8 cellular contexts compared by ENCODE assay signal in genomic region chr1:205812878-205813754, GRCh38. TPM values are rescaled to one million over a fixed set of nuclear protein-coding genes. Genes with fewer than 3 reads are reported as not detected.
DNase-seq lines count a peak whose midpoint lies in the region; ATAC-seq and TF ChIP-seq lines count a peak whose summit lies in the region.

TSS of gene SLC41A1 (minus strand) at chr1:205813198. CDS start at chr1:205810441, 2,757 bp downstream.

- H3K4me1 Mint-ChIP-seq in stimulated activated naive CD8-positive, alpha-beta T cell treated with anti-CD3 and anti-CD28 coated beads, Interleukin-15, amount 100 ng/mL, for 72 hours = peaks cover 61% of the 10 kb centered on the region

- no peaks in the 10 kb centered on the region for H4K20me1 ChIP-seq in neural cell (ENCODE audit: insufficient read depth)

- ATAC-seq in stimulated activated naive CD8-positive, alpha-beta T cell treated with anti-CD3 and anti-CD28 coated beads, Interleukin-15, amount 100 ng/mL, for 72 hours = peak; percentile 94

- H3K4me1 ChIP-seq in HEK293 (ENCODE audit: control insufficient read depth, insufficient read depth, low read length) (peaks cover 12% of the 10 kb centered on the region), SJSA1 (replicated peaks) (peaks cover 26% of the 10 kb centered on the region)

- TF ChIP-seq RAD21 in neural cell (conservative IDR thresholded peaks at IDR 0.05) = peak; percentile 30

- peak; percentile 92 for DNase-seq in EL
- DNase-seq in NAMALWA (ENCODE audit: low spot score) = peak; percentile 93
- DNase-seq in SJSA1 (ENCODE audit: low read depth in 1 of 2, low spot score in 2 of 2) = peak; percentile 90 to 99
- DNase-seq in activated gamma-delta T cell treated with Interleukin-2 at 50 U/mL for 16 hours = peak; percentile 90
- DNase-seq in fibroblast of the conjunctiva (ENCODE audit: low read depth) = peak; percentile 83
- peak; percentile 83 to 89 for DNase-seq in stimulated activated naive CD8-positive, alpha-beta T cell treated with anti-CD3 and anti-CD28 coated beads, Interleukin-15, amount 100 ng/mL, for 72 hours

- TF ChIP-seq CTCF in HEK293 (tag by site-specific recombination; IDR thresholded peaks at IDR 0.05) (no peak), neural cell (IDR thresholded peaks at IDR 0.05; ENCODE audit: poor library complexity, severe bottlenecking) (peak; percentile 22)

- H3K27me3 ChIP-seq in SJSA1 (replicated peaks) (no peaks in the 10 kb centered on the region), neural cell (ENCODE audit: insufficient read depth, low read depth, low read length) (no peaks in the 10 kb centered on the region)

- H3K4me3 ChIP-seq in HEK293 (ENCODE audit: low read depth, low read length) (peak within 1 kb of the TSS; percentile 76), SJSA1 (peak within 1 kb of the TSS; percentile 68), neural cell (ENCODE audit: low read length) (peak within 1 kb of the TSS; percentile 94)

- H3K9me3 ChIP-seq in HEK293 (ENCODE audit: control insufficient read depth, insufficient read depth, low read depth, low read length) (no peaks in the 10 kb centered on the region), SJSA1 (replicated peaks) (no peaks in the 10 kb centered on the region), neural cell (ENCODE audit: low read length) (no peaks in the 10 kb centered on the region)

- peak; percentile 43 for TF ChIP-seq EP300 in neural cell (conservative IDR thresholded peaks at IDR 0.05; ENCODE audit: poor library complexity, severe bottlenecking)

- H3K27ac ChIP-seq in HEK293 (ENCODE audit: extremely low read depth, low read depth, low read length) (peak within 1 kb of the TSS; percentile 58; the same call in 1 of the 2 replicates), SJSA1 (peak within 1 kb of the TSS; percentile 47), neural cell (ENCODE audit: low read length) (peak within 1 kb of the TSS; percentile 60)

- peak within 1 kb of the TSS; percentile 59 for H3K4me2 ChIP-seq in neural cell (ENCODE audit: low read length)

- no peaks in the 10 kb centered on the region for H3F3A ChIP-seq in neural cell (ENCODE audit: insufficient read depth, low read length, poor library complexity, severe bottlenecking)

- peak within 1 kb of the TSS; percentile 88 for H3K9ac ChIP-seq in neural cell (ENCODE audit: low read length)

- no peaks in the 10 kb centered on the region for H3K9me2 ChIP-seq in neural cell (ENCODE audit: insufficient read depth, low read length)

- no peaks in the 10 kb centered on the region for H3K27me3 Mint-ChIP-seq in stimulated activated naive CD8-positive, alpha-beta T cell treated with anti-CD3 and anti-CD28 coated beads, Interleukin-15, amount 100 ng/mL, for 72 hours

- no peaks in the 10 kb centered on the region for H3K79me2 ChIP-seq in neural cell (replicated peaks; ENCODE audit: insufficient read depth, low read length)

- peak within 1 kb of the TSS; percentile 93 for H2AFZ ChIP-seq in neural cell (ENCODE audit: low read depth, low read length)

- CTCF ChIA-PET in HEK293 (lab: Yijun Ruan, JAX) = interaction anchor here (0.6 to 1.5 kb wide), 3 partner anchors 14 to 164 kb away, joined by 3 to 11 read pairs (median 3); no protein-coding TSS in a partner anchor

- peak within 1 kb of the TSS; percentile 83 to 91 for H3K27ac Mint-ChIP-seq in stimulated activated naive CD8-positive, alpha-beta T cell treated with anti-CD3 and anti-CD28 coated beads, Interleukin-15, amount 100 ng/mL, for 72 hours

- no peaks in the 10 kb centered on the region for H3K9me3 Mint-ChIP-seq in stimulated activated naive CD8-positive, alpha-beta T cell treated with anti-CD3 and anti-CD28 coated beads, Interleukin-15, amount 100 ng/mL, for 72 hours

- H3K36me3 ChIP-seq in HEK293 (ENCODE audit: control insufficient read depth in 2 of 2, insufficient read depth in 1 of 2, low read length in 2 of 2) (peaks cover 0 to 24% of the 10 kb centered on the region in 2 experiments; a peak in 1 of 3 replicates), SJSA1 (peaks cover 27% of the 10 kb centered on the region), neural cell (ENCODE audit: insufficient read depth, low read length) (no peaks in the 10 kb centered on the region)

- POLR2A ChIA-PET in HEK293 (lab: Yijun Ruan, JAX) = no interaction called here

- peak within 1 kb of the TSS; percentile 93 to 98 for H3K4me3 Mint-ChIP-seq in stimulated activated naive CD8-positive, alpha-beta T cell treated with anti-CD3 and anti-CD28 coated beads, Interleukin-15, amount 100 ng/mL, for 72 hours

TF ChIP-seq in HEK293, 187 proteins besides CTCF, POLR2A, EP300 and RAD21 (continues in another document):
- TF ChIP-seq KLF7 (tag by site-specific recombination; IDR thresholded peaks at IDR 0.05; ENCODE audit: borderline replicate concordance) (peak; percentile 38; the same call in 1 of the 2 replicates), ZNF223 (tag by site-specific recombination; IDR thresholded peaks at IDR 0.05) (no peak), ZNF114 (tag by site-specific recombination; IDR thresholded peaks at IDR 0.05) (no peak), ZNF654 (tag by site-specific recombination; IDR thresholded peaks at IDR 0.05; ENCODE audit: low read depth) (no peak), ZNF350 (tag by site-specific recombination; IDR thresholded peaks at IDR 0.05) (no peak), GLI2 (tag by site-specific recombination; IDR thresholded peaks at IDR 0.05; ENCODE audit: borderline replicate concordance, low read depth) (no peak), ZNF112 (tag by site-specific recombination; IDR thresholded peaks at IDR 0.05) (no peak), PBX3 (CRISPR knock-in tag; IDR thresholded peaks at IDR 0.05) (peak; percentile 77; the same call in 1 of the 2 replicates), ATF2 (tag by site-specific recombination; IDR thresholded peaks at IDR 0.05; ENCODE audit: low read depth) (no peak), ZEB2 (tag by site-specific recombination; IDR thresholded peaks at IDR 0.05) (peak; percentile 71; the same call in 1 of the 2 replicates)

TF ChIP-seq in neural cell, 6 proteins besides CTCF, POLR2A, EP300 and RAD21:
- TF ChIP-seq SMC3 (conservative IDR thresholded peaks at IDR 0.05; ENCODE audit: poor library complexity) = peak; percentile 40
- TF ChIP-seq MXI1 (conservative IDR thresholded peaks at IDR 0.05; ENCODE audit: poor library complexity, severe bottlenecking) = peak; percentile 88
- TF ChIP-seq EZH2 (IDR thresholded peaks at IDR 0.05; ENCODE audit: borderline replicate concordance, insufficient read depth, low read length, poor library complexity, severe bottlenecking) = no peak
- TF ChIP-seq REST (IDR thresholded peaks at IDR 0.05; ENCODE audit: borderline replicate concordance) = peak; percentile 22
- TF ChIP-seq TAF1 (IDR thresholded peaks at IDR 0.05; ENCODE audit: low read depth) = peak; percentile 33
- peak; percentile 53 for TF ChIP-seq POLR2AphosphoS5 (IDR thresholded peaks at IDR 0.05)
TF ChIP-seq in neural cell: peak in this region for 5.

RNA-seq across cellular contexts. Expression of gene SLC41A1, which starts in this region (rescaled TPM):
- 17.2 and 21.0 TPM in 2 replicates for total RNA-seq in SJSA1 (2014; rRNA removed; shearing (Covaris generic))
- polyA plus RNA-seq in neural cell = 3.4 and 4.2 TPM in 2 replicates
- polyA minus RNA-seq in neural cell = 8.8 and 11.5 TPM in 2 replicates

Comparison
In these comparisons a context has a peak if more than half of its experiments do, and no peak if none do; other contexts are left out.
1. Peak in every context shown above with its lines: DNase-seq, ATAC-seq, H3K4me3 ChIP-seq and H3K27ac ChIP-seq.